In the genomic region with DNA sequence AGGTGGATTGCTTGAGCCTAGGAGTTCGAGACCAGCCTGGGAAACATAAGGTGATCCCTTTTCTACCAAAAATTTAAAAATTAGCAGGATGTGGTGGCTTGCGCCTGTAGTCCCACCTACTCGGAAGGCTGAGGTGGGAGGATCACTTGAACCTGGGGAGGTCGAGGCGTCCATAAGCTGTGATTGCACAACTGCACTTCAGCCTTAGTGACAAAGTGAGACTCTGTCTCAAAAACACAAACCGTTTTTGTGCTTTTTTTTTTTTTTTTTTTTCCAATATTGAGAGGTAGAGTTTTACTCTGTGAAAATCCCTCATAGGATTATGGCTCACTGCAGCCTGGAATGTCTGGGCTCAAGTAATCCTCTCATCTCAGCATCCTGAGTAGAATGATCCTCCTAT, we compare ENCODE assay signal across 28 cellular contexts.
"Had no signal": no experiment of that assay in that cellular context is flagged by ENCODE, and none has a peak within 500 bp of the region (broad histone marks: within the 10 kb centered on the region; RNA-seq: fewer than 3 reads in every experiment).

No MANE protein-coding gene starts in this region.

- H3K4me3 ChIP-seq: coronary artery, esophagus muscularis mucosa, gastroesophageal sphincter, heart right ventricle, left lung, mucosa of descending colon, sigmoid colon, stomach, thyroid gland had no signal

- DNase-seq: dermis blood vessel endothelial cell; effector memory CD4-positive, alpha-beta T cell; foreskin keratinocyte; glutamatergic neuron; heart right ventricle; hippocampal formation; left cardiac atrium; left lung; mesenchymal stem cell; mucosa of descending colon; naive B cell; sigmoid colon; stimulated activated CD4-positive, alpha-beta T cell treated with anti-CD3 and anti-CD28 coated beads, Interleukin-2, amount 100 ng/mL, for 24 hours; stimulated activated CD4-positive, alpha-beta T cell treated with anti-CD3 and anti-CD28 coated beads, Interleukin-4, amount 100 ng/mL, for 24 hours; stimulated activated naive CD4-positive, alpha-beta T cell treated with Interleukin-2 at 50 U/mL for 16 hours; stomach; thyroid gland; trophoblast cell had no signal

- H3K27ac ChIP-seq: coronary artery, esophagus muscularis mucosa, foreskin keratinocyte, gastroesophageal sphincter, heart right ventricle, left lung, neutrophil, parathyroid adenoma, sigmoid colon, stomach, thyroid gland had no signal

- H3K27me3 ChIP-seq: esophagus muscularis mucosa, foreskin keratinocyte, gastroesophageal sphincter, heart right ventricle, left lung, neutrophil, sigmoid colon, stomach, thyroid gland had no signal

- H3K27me3 Mint-ChIP-seq: naive B cell; natural killer cell treated with Interleukin-12 subunit alpha and Interleukin-12 subunit beta and Interleukin-15 and Interleukin-18, amount 100 ng/mL, for 72 hours; progenitor cell of endocrine pancreas had no signal

- H3K4me1 Mint-ChIP-seq: mesothelial cell of epicardium; neural crest cell; stimulated activated effector memory CD8-positive, alpha-beta T cell treated with anti-CD3 and anti-CD28 coated beads, Interleukin-12 subunit alpha, Interleukin-12 subunit beta, amount 100 ng/mL, for 72 hours had no signal

- H3K4me3 Mint-ChIP-seq: mesothelial cell of epicardium; naive B cell; natural killer cell treated with Interleukin-12 subunit alpha and Interleukin-12 subunit beta and Interleukin-15 and Interleukin-18, amount 100 ng/mL, for 72 hours; neural crest cell; stimulated activated effector memory CD8-positive, alpha-beta T cell treated with anti-CD3 and anti-CD28 coated beads, Interleukin-12 subunit alpha, Interleukin-12 subunit beta, amount 100 ng/mL, for 72 hours had no signal

- H3K4me1 ChIP-seq: foreskin keratinocyte, gastroesophageal sphincter, heart right ventricle, left lung, parathyroid adenoma, sigmoid colon, stomach, thyroid gland had no signal

- ATAC-seq: foreskin keratinocyte; gastroesophageal sphincter; heart right ventricle; left cardiac atrium; left lung; mucosa of descending colon; natural killer cell treated with Interleukin-12 subunit alpha and Interleukin-12 subunit beta and Interleukin-15 and Interleukin-18, amount 100 ng/mL, for 72 hours; stimulated activated effector memory CD8-positive, alpha-beta T cell treated with anti-CD3 and anti-CD28 coated beads, Interleukin-12 subunit alpha, Interleukin-12 subunit beta, amount 100 ng/mL, for 72 hours had no signal

- H3K9me3 ChIP-seq: esophagus muscularis mucosa, gastroesophageal sphincter, heart right ventricle, left lung, mucosa of descending colon, neutrophil, sigmoid colon, stomach, thyroid gland had no signal

- H3K9me3 Mint-ChIP-seq: mesothelial cell of epicardium; naive B cell; natural killer cell treated with Interleukin-12 subunit alpha and Interleukin-12 subunit beta and Interleukin-15 and Interleukin-18, amount 100 ng/mL, for 72 hours; neural crest cell; stimulated activated effector memory CD8-positive, alpha-beta T cell treated with anti-CD3 and anti-CD28 coated beads, Interleukin-12 subunit alpha, Interleukin-12 subunit beta, amount 100 ng/mL, for 72 hours had no signal

- H3K27ac Mint-ChIP-seq: mesothelial cell of epicardium; natural killer cell treated with Interleukin-12 subunit alpha and Interleukin-12 subunit beta and Interleukin-15 and Interleukin-18, amount 100 ng/mL, for 72 hours had no signal
